In the genomic region with DNA sequence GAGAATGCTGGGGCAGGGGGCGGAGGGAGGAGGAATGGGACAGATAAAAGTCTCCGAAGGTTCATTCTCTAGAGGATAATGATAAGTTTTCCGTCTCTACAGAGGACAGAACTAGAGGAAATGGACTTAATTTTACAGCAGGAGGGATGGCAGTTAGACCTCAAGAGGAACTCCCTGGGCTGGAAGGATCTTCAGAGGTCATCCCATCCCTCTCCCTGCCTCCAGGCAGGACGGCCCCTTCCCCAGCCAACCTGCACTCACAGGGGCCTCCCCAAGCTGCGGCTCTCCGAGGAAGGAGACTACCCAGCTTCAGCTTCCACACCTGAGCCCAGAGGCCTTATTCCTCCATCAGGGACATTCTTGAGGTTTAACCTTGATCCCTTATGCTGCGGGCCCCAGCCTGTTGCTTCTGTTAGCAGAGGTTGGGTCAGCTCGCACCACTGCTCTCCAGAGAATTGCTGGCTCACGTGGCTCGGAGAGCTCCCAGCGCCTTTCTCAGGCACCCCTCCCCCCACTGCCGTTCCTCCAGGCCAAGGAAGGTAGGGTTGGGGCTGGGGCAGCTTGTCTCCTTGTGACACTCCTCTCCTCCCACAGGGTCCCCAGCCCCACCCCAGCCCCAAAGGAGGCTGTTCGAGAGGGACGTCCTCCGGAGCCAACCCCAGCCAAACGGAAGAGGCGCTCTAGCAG, we compare ENCODE assay signal across 11 cellular contexts. TPM values are rescaled to one million over a fixed set of nuclear protein-coding genes. Genes with fewer than 3 reads are reported as not detected.
DNase-seq lines count a peak whose midpoint lies in the region; ATAC-seq, FAIRE-seq and TF ChIP-seq lines count a peak whose summit lies in the region.
"Had no signal": no experiment of that assay in that cellular context is flagged by ENCODE, and none has a peak within 500 bp of the region (broad histone marks: within the 10 kb centered on the region; RNA-seq: fewer than 3 reads in every experiment).

No MANE protein-coding gene starts in this region.

- intact Hi-C loops in kidney (cut with DNase I), result no loop called here

- no peak overlapping the region for H3K9ac ChIP-seq in kidney (ENCODE audit: low read length in 2 of 2)

- DNase-seq in RWPE1 (ENCODE audit: low spot score) (peak; percentile 59), kidney (peak; percentile 66)
- DNase-seq: activated CD4-positive, alpha-beta T cell treated with anti-CD3 and anti-CD28 coated beads, Interleukin-2, amount 50 U/mL, for 4 hours; EL; NCI-H1694 treated with DMSO at 0.1 percent for 48 hours; small intestine had no signal

- no peak overlapping the region for H3K4me3 ChIP-seq in kidney (ENCODE audit: low read length in 2 of 2)

- POLR2A ChIA-PET in RWPE1 (lab: Yijun Ruan, JAX; ENCODE audit: low non-redundant PET), result interaction anchor here (0.6 to 1.6 kb wide), 8 partner anchors 9 to 508 kb away, joined by 3 to 12 read pairs (median 4); a partner anchor contains a TSS

- ATAC-seq in HG03354 (IDR thresholded peaks at IDR 0.05; ENCODE audit: poor library complexity, severe bottlenecking, unreplicated experiment) (no peak), GM18498 (IDR thresholded peaks at IDR 0.05; ENCODE audit: unreplicated experiment) (no peak), HG03469 (IDR thresholded peaks at IDR 0.05; ENCODE audit: unreplicated experiment) (no peak)

- peaks cover 59 to 78% of the 10 kb centered on the region in 2 donors for H3K36me3 ChIP-seq in kidney (ENCODE audit: control insufficient read depth in 1 of 2, insufficient read depth in 2 of 2, low read length in 2 of 2)

- H3K9me3 ChIP-seq in kidney (ENCODE audit: control insufficient read depth in 1 of 2, low read length in 2 of 2), result no peaks in the 10 kb centered on the region

- CTCF ChIA-PET in RWPE1 (lab: Yijun Ruan, JAX), result interaction anchor here (2.2 kb wide), 1 partner anchor 100 kb away, joined by 9 read pairs; no protein-coding TSS in a partner anchor

- H3K27ac ChIP-seq in 22Rv1, result peak overlapping the region; percentile 34; the same call in 1 of the 2 replicates
- H3K27ac ChIP-seq in RWPE1, result peak overlapping the region; percentile 93
- no peak overlapping the region for H3K27ac ChIP-seq in kidney (ENCODE audit: low read depth in 2 of 2, low read length in 2 of 2)

- no peaks in the 10 kb centered on the region for H3K4me1 ChIP-seq in kidney (ENCODE audit: control insufficient read depth in 1 of 2, insufficient read depth in 1 of 2, low read depth in 1 of 2, low read length in 2 of 2)

- TF ChIP-seq CTCF in 22Rv1 (IDR thresholded peaks at IDR 0.05) (no peak), RWPE1 (conservative IDR thresholded peaks at IDR 0.05; ENCODE audit: low read depth) (no peak), kidney (IDR thresholded peaks at IDR 0.05; ENCODE audit: borderline replicate concordance, extremely low read depth, insufficient read depth) (no peak)

- no peak for FAIRE-seq in kidney (lab: Jason Lieb, UNC)
- FAIRE-seq: small intestine had no signal

RNA-seq across cellular contexts. Expression of a gene that starts 8.5 kb away (rescaled TPM):
- 226 TPM for total RNA-seq in kidney
- polyA plus RNA-seq in kidney (ENCODE audit: insufficient read depth, low read depth, low replicate concordance), result 836 TPM

RNA-seq across cellular contexts. Expression of a gene that starts 16.1 kb away (rescaled TPM):
- 621 TPM for total RNA-seq in kidney
- 386 TPM for polyA plus RNA-seq in kidney (ENCODE audit: insufficient read depth, low read depth, low replicate concordance)

RNA-seq across cellular contexts. Expression of a gene that starts 18.8 kb away (rescaled TPM):
- not detected for total RNA-seq in kidney
- not detected for polyA plus RNA-seq in kidney (ENCODE audit: insufficient read depth, low read depth, low replicate concordance)
- polyA plus RNA-seq: adipose tissue, small intestine had no signal

RNA-seq across cellular contexts. Expression of a gene that starts 29.7 kb away (rescaled TPM):
- total RNA-seq in kidney, result not detected
- not detected for polyA plus RNA-seq in kidney (ENCODE audit: insufficient read depth, low read depth, low replicate concordance)
- polyA plus RNA-seq: adipose tissue, small intestine had no signal

RNA-seq across cellular contexts. Expression of a gene that starts 48.5 kb away (rescaled TPM):
- 0.54 TPM for total RNA-seq in kidney
- not detected for polyA plus RNA-seq in kidney (ENCODE audit: insufficient read depth, low read depth, low replicate concordance)

Comparison
In these comparisons a context has a peak if more than half of its experiments do, and no peak if none do; other contexts are left out.
1. H3K27ac ChIP-seq: peak in 22Rv1 (single experiment) and RWPE1 (single experiment); none in kidney (0 of 2).